In the genomic region with DNA sequence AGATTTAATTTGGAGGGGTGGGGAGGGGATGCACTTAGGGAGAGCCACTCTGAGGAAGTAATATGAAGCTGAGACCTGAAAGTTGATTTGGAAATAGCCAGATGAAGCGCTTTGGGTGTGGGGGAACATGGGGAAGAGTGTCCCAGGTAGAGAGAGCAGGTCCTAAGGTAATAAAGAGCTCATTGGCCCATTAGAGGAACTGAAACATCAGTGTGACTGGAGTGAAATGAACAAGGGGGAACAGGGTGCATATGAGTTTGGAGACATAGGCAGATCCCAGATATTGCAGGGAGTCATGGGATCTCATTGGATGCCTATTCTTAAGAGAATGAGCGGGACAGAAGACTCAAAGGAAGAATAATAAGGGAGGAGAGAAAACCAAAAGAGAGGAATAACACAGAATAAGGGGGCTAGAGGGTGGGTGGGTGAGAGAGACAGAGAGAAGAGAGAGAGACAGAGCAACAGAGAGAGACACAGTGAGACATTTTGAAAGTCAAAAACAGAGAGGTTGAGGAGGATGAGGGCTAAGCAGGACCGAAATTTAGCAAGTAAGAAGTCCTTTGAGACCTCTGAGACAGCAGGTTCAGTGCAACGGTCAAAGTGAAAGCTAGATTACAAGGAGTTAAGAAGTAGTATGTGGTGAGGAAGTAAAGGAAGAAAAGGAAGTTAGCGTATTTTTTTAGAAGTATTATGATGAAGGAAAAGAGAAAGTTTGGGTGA, we compare ENCODE assay signal across 7 cellular contexts. TPM values are rescaled to one million over a fixed set of nuclear protein-coding genes. Genes with fewer than 3 reads are reported as not detected.
DNase-seq lines count a peak whose midpoint lies in the region; ATAC-seq lines count a peak whose summit lies in the region.
"Not testable (repeated sequence)": the region's sequence is repeated elsewhere in the genome, so short reads cannot be mapped to it uniquely, and the experiment has no call there.

No MANE protein-coding gene starts in this region.

- not testable (repeated sequence) for DNase-seq in activated CD4-positive, alpha-beta T cell treated with anti-CD3 and anti-CD28 coated beads for 36 hours; memory B cell (ENCODE audit: low spot score in 2 of 2)

- POLR2A ChIA-PET in activated CD4-positive, alpha-beta T cell treated with anti-CD3 and anti-CD28 coated beads for 36 hours (lab: Charles Lee) = not testable (repeated sequence)

- not testable (repeated sequence) for H3K36me3 Mint-ChIP-seq in activated CD4-positive, alpha-beta T cell treated with anti-CD3 and anti-CD28 coated beads for 36 hours (ENCODE audit: low read depth); memory B cell

- ATAC-seq in GM18873 (IDR thresholded peaks at IDR 0.05; ENCODE audit: low FRiP score, unreplicated experiment) (peak; percentile 47), GM19467 (IDR thresholded peaks at IDR 0.05; ENCODE audit: unreplicated experiment) (peak; percentile 54), GM21786 (IDR thresholded peaks at IDR 0.05; ENCODE audit: unreplicated experiment) (peak; percentile 74), HG02943 (IDR thresholded peaks at IDR 0.05; ENCODE audit: low read depth, unreplicated experiment) (peak; percentile 75), HG03378 (IDR thresholded peaks at IDR 0.05; ENCODE audit: unreplicated experiment) (peak; percentile 70), memory B cell (ENCODE audit: low read depth) (peak; percentile 50)
- peak; percentile 84 for ATAC-seq in activated CD4-positive, alpha-beta T cell treated with anti-CD3 and anti-CD28 coated beads for 36 hours

- not testable (repeated sequence) for H3K9me3 Mint-ChIP-seq in activated CD4-positive, alpha-beta T cell treated with anti-CD3 and anti-CD28 coated beads for 36 hours (ENCODE audit: low read depth); memory B cell

- H3K27ac Mint-ChIP-seq in activated CD4-positive, alpha-beta T cell treated with anti-CD3 and anti-CD28 coated beads for 36 hours; memory B cell: not testable (repeated sequence)

- CTCF ChIA-PET in activated CD4-positive, alpha-beta T cell treated with anti-CD3 and anti-CD28 coated beads for 36 hours (lab: Charles Lee) = not testable (repeated sequence)

- H3K4me1 Mint-ChIP-seq in activated CD4-positive, alpha-beta T cell treated with anti-CD3 and anti-CD28 coated beads for 36 hours; memory B cell: not testable (repeated sequence)

- H3K27me3 Mint-ChIP-seq in activated CD4-positive, alpha-beta T cell treated with anti-CD3 and anti-CD28 coated beads for 36 hours; memory B cell: not testable (repeated sequence)

- intact Hi-C loops in activated CD4-positive, alpha-beta T cell treated with anti-CD3 and anti-CD28 coated beads for 36 hours (cut with DNase I, micrococcal nuclease) = not testable (repeated sequence)

- H3K4me3 Mint-ChIP-seq in activated CD4-positive, alpha-beta T cell treated with anti-CD3 and anti-CD28 coated beads for 36 hours; memory B cell: not testable (repeated sequence)

RNA-seq across cellular contexts. Expression of gene NOTCH2NLA, which starts 54.1 kb away (rescaled TPM):
- 10 to 100 TPM; 19.2 to 20.2 TPM for total RNA-seq in activated CD4-positive, alpha-beta T cell treated with anti-CD3 and anti-CD28 coated beads for 36 hours
